In the genomic region with DNA sequence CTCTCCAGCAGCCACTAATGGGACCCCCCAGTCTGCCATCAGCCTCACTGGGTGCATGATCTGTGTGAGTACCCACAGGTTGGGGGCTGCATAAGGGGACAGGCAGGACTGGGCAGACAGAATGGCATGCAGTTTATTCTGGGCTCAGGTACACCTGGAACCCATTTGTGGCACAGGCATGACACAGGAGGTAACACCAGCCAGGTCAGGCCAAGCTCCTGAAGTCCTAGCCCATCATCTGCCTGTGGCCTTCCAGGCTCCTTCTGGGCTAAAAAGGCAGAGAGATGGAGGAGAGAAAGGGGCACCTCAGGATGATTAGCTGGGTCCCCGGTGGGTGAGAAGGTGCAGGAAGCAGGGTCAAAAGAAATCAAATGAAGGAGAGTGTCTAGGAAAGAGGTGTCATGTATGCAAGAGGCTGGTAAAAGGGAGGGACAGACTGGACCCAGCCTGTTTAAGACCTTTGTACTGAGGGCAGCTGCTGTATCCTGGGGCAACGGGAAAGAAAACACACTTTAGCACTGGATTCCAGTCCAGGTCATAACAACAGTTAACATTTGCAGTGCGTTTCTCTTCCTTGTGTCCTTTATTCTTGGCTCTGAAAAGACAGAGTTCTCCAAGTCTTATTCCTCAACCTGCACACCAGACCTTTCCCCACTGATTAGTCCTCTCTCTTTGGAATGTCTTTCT, we compare ENCODE assay signal across 2 cellular contexts.
TF ChIP-seq lines count a peak whose summit lies in the region.

No MANE protein-coding gene starts in this region.

TF ChIP-seq in K562, 482 proteins besides CTCF, POLR2A, EP300 and RAD21:
- TF ChIP-seq DIDO1 (tag; IDR thresholded peaks at IDR 0.05; ENCODE audit: low read depth) (no peak), RFX1 (IDR thresholded peaks at IDR 0.05) (peak; percentile 23; the same call in 1 of the 2 replicates)
TF ChIP-seq in K562: peak in this region for 1.

TF ChIP-seq in liver, 16 proteins besides CTCF, POLR2A, EP300 and RAD21:
- peak; percentile 98 for TF ChIP-seq SP1 (IDR thresholded peaks at IDR 0.05)
- TF ChIP-seq RXRA (IDR thresholded peaks at IDR 0.05): peak; percentile 75 to 79
- TF ChIP-seq HNF4A (conservative IDR thresholded peaks at IDR 0.05): peak; percentile 99 to 100
- peak; percentile 63 to 77 for TF ChIP-seq JUND (IDR thresholded peaks at IDR 0.05)
- TF ChIP-seq, protein P1, sequence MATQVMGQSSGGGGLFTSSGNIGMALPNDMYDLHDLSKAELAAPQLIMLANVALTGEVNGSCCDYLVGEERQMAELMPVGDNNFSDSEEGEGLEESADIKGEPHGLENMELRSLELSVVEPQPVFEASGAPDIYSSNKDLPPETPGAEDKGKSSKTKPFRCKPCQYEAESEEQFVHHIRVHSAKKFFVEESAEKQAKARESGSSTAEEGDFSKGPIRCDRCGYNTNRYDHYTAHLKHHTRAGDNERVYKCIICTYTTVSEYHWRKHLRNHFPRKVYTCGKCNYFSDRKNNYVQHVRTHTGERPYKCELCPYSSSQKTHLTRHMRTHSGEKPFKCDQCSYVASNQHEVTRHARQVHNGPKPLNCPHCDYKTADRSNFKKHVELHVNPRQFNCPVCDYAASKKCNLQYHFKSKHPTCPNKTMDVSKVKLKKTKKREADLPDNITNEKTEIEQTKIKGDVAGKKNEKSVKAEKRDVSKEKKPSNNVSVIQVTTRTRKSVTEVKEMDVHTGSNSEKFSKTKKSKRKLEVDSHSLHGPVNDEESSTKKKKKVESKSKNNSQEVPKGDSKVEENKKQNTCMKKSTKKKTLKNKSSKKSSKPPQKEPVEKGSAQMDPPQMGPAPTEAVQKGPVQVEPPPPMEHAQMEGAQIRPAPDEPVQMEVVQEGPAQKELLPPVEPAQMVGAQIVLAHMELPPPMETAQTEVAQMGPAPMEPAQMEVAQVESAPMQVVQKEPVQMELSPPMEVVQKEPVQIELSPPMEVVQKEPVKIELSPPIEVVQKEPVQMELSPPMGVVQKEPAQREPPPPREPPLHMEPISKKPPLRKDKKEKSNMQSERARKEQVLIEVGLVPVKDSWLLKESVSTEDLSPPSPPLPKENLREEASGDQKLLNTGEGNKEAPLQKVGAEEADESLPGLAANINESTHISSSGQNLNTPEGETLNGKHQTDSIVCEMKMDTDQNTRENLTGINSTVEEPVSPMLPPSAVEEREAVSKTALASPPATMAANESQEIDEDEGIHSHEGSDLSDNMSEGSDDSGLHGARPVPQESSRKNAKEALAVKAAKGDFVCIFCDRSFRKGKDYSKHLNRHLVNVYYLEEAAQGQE (IDR thresholded peaks at IDR 0.05): peak; percentile 84
- TF ChIP-seq FOXA2 (IDR thresholded peaks at IDR 0.05): no peak
- TF ChIP-seq YY1 (IDR thresholded peaks at IDR 0.05): peak; percentile 41
- TF ChIP-seq GABPA (IDR thresholded peaks at IDR 0.05 in 1 of 2, conservative IDR thresholded peaks at IDR 0.05 in 1 of 2): no peak
- TF ChIP-seq ZBTB33 (IDR thresholded peaks at IDR 0.05): peak; percentile 51
- no peak for TF ChIP-seq FOXA1 (IDR thresholded peaks at IDR 0.05)
- TF ChIP-seq HNF4G (IDR thresholded peaks at IDR 0.05): peak; percentile 95
- TF ChIP-seq, protein P2, sequence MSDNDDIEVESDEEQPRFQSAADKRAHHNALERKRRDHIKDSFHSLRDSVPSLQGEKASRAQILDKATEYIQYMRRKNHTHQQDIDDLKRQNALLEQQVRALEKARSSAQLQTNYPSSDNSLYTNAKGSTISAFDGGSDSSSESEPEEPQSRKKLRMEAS (IDR thresholded peaks at IDR 0.05): peak; percentile 68
